In the genomic region with DNA sequence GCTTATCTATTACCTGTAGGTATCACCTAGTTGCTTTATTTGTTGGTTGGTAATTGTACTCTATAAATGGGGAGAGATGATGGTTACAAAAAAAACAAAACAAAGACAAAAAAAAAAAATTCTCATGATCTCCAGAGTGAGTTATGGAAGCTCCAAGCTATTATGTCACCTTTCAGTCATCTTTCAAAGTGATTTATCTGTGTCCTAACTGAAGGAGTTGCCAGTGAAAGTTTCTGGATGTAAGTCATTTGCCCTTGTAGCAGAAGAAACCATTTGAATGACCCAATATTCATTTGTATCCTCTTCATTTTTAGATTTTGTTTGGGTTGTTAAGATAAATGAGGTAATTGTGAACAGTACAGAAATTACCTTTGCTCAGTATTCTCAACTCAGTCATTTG, we compare ENCODE assay signal across 32 cellular contexts. TPM values are rescaled to one million over a fixed set of nuclear protein-coding genes. Genes with fewer than 3 reads are reported as not detected.
"Had no signal": no experiment of that assay in that cellular context is flagged by ENCODE, and none has a peak within 500 bp of the region (broad histone marks: within the 10 kb centered on the region; RNA-seq: fewer than 3 reads in every experiment).

No MANE protein-coding gene starts in this region.

- H3K4me3 ChIP-seq: coronary artery, esophagus squamous epithelium, lung, mucosa of descending colon, neural progenitor cell, prostate gland, right atrium auricular region, smooth muscle cell, suprapubic skin, transverse colon, upper lobe of right lung, uterus had no signal

- H3K9ac ChIP-seq: neural progenitor cell, parathyroid adenoma had no signal

- H3K9me3 ChIP-seq: esophagus squamous epithelium, mucosa of descending colon, prostate gland, right atrium auricular region, suprapubic skin, transverse colon, upper lobe of right lung, uterus had no signal

- DNase-seq: dermis blood vessel endothelial cell; effector memory CD4-positive, alpha-beta T cell; erythroblast; esophagus squamous epithelium; foreskin melanocyte; glutamatergic neuron; hypothalamus; immature natural killer cell; islet precursor cell; mesenchymal stem cell; mucosa of descending colon; naive B cell; stimulated activated CD4-positive, alpha-beta T cell treated with anti-CD3 and anti-CD28 coated beads, Interleukin-12 subunit alpha, Interleukin-12 subunit beta, amount 100 ng/mL, for 4 hours; stimulated activated CD4-positive, alpha-beta T cell treated with anti-CD3 and anti-CD28 coated beads, Interleukin-1b, Interleukin-23, amount 100 ng/mL, for 48 hours; stimulated activated CD4-positive, alpha-beta T cell treated with anti-CD3 and anti-CD28 coated beads, Interleukin-4, amount 100 ng/mL, for 1 hour; stimulated activated CD8-positive, alpha-beta memory T cell treated with anti-CD3 and anti-CD28 coated beads, Interleukin-4, amount 100 ng/mL, for 48 hours; stimulated activated naive CD4-positive, alpha-beta T cell; stimulated activated naive CD8-positive, alpha-beta T cell treated with anti-CD3 and anti-CD28 coated beads, Interleukin-15, amount 100 ng/mL, for 72 hours; transverse colon; upper lobe of right lung; uterus had no signal

- H3K36me3 ChIP-seq: esophagus squamous epithelium, neural progenitor cell, prostate gland, right atrium auricular region, suprapubic skin, transverse colon, upper lobe of right lung, uterus had no signal

- H3K4me1 ChIP-seq: neural progenitor cell, parathyroid adenoma, prostate gland, transverse colon, upper lobe of right lung, uterus had no signal

- H2AFZ ChIP-seq: neural progenitor cell, parathyroid adenoma had no signal

- H3K27ac ChIP-seq: coronary artery, esophagus squamous epithelium, neural progenitor cell, parathyroid adenoma, prostate gland, right atrium auricular region, suprapubic skin, transverse colon, upper lobe of right lung, uterus had no signal

- H3K4me2 ChIP-seq: neural progenitor cell, smooth muscle cell had no signal

- H3K79me2 ChIP-seq: parathyroid adenoma had no signal

- FAIRE-seq: endothelial cell of umbilical vein had no signal

RNA-seq across cellular contexts. Expression of gene SLC35F3, which starts 3.6 kb away (rescaled TPM):
- total RNA-seq: endothelial cell of umbilical vein, osteoblast, right atrium auricular region, sciatic nerve, transverse colon had no signal
- polyA plus RNA-seq: endothelial cell of umbilical vein, immature natural killer cell had no signal
